In genomic region chr3:51422211-51422610, GRCh38 we compare ENCODE assay signal across 1 cellular context.
TF ChIP-seq lines count a peak whose summit lies in the region.

No MANE protein-coding gene starts in this region.

TF ChIP-seq in endothelial cell of umbilical vein, 7 proteins besides CTCF, POLR2A, EP300 and RAD21:
- no peak for TF ChIP-seq POLR2AphosphoS5 (IDR thresholded peaks at IDR 0.05; ENCODE audit: insufficient read depth, low read depth, low read length)
- TF ChIP-seq EZH2 (IDR thresholded peaks at IDR 0.05; ENCODE audit: borderline replicate concordance, low read depth, low read length, severe bottlenecking): no peak
- TF ChIP-seq FOS (IDR thresholded peaks at IDR 0.05; ENCODE audit: borderline replicate concordance, insufficient read depth, low read length): no peak
- TF ChIP-seq MYC (IDR thresholded peaks at IDR 0.05; ENCODE audit: low read depth, low read length): no peak
- TF ChIP-seq GATA2 (IDR thresholded peaks at IDR 0.05; ENCODE audit: insufficient read depth, insufficient read length, low read depth, low read length): no peak
- no peak for TF ChIP-seq MAX (IDR thresholded peaks at IDR 0.05; ENCODE audit: insufficient read depth, insufficient read length)
